Comparison of ENCODE assay signal across 9 cellular contexts in the genomic region with DNA sequence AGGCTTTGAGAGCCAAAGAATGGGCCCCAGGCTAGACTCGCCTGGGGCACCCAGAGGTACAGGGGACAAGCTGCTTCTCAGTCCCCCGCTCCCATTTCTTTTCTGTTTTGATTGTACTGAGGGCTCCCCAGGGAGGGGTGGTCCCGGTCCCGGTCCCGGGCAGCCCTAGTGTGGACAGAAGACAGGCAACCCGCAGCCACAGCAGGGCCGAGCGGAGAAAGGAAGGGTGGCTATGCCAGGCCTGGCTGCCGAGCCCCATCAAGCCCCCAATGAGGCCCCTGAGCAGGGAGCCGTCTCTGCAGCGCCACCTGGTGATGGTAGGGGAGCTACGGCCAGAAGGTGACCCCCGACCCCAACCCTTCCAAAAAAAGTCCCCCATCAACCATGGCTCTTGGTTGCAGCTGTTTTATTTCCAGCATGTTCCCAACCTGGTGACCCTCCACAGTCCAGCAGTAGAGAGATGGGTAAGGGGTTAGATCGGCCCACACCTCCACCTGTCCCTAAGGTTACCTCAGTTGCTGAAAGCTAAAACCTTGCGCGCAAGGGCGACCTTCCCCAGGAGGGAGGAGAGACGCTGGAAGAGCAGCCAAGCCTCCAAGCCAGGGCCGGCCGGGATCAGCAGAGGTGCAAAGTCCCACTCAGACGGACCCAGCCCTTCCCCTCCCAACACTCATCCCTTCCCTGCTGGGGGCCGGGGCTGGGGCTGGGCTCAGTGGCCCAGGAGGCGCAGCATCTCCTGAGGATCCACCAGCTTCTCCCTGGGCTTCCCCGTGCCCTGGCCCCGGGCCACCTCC. TPM values are rescaled to one million over a fixed set of nuclear protein-coding genes. Genes with fewer than 3 reads are reported as not detected.
DNase-seq lines count a peak whose midpoint lies in the region; ATAC-seq and TF ChIP-seq lines count a peak whose summit lies in the region.
"Had no signal": no experiment of that assay in that cellular context is flagged by ENCODE, and none has a peak within 500 bp of the region (broad histone marks: within the 10 kb centered on the region; RNA-seq: fewer than 3 reads in every experiment).

No MANE protein-coding gene starts in this region.

- H3K9ac ChIP-seq in OCI-LY1 (ENCODE audit: low read length): no peak overlapping the region
- H3K9ac ChIP-seq in parathyroid adenoma: no peak overlapping the region

- H3K27me3 Mint-ChIP-seq in activated T-helper 1 cell treated with anti-CD3 and anti-CD28 coated beads, Interleukin-12 subunit alpha, Interleukin-12 subunit beta, Interleukin-2, Interleukin-4 antibody, amounts not matched to agents 30 ng/mL and 10 ng/mL and 1 ng/mL, durations not matched to agents 14 hours and 24 hours and 36 hours (ENCODE audit: insufficient read depth): peaks cover 32% of the 10 kb centered on the region

- peaks cover 4% of the 10 kb centered on the region; the same call in 1 of the 2 replicates for H3K27me3 ChIP-seq in OCI-LY1 (ENCODE audit: insufficient read depth, low read length)
- peaks cover 8% of the 10 kb centered on the region for H3K27me3 ChIP-seq in parathyroid adenoma (ENCODE audit: control insufficient read depth, insufficient read depth, low read length)
- peaks cover 52% of the 10 kb centered on the region for H3K27me3 ChIP-seq in transverse colon

- no peak for ATAC-seq in HG02763 (IDR thresholded peaks at IDR 0.05; ENCODE audit: unreplicated experiment)

- no peak for TF ChIP-seq EP300 in transverse colon (IDR thresholded peaks at IDR 0.05; ENCODE audit: low read depth)

- no peaks in the 10 kb centered on the region for H3K9me3 ChIP-seq in OCI-LY1 (ENCODE audit: low read length)
- H3K9me3 ChIP-seq in parathyroid adenoma (ENCODE audit: control insufficient read depth, low read length): no peaks in the 10 kb centered on the region
- no peaks in the 10 kb centered on the region for H3K9me3 ChIP-seq in transverse colon

- H3K4me2 ChIP-seq in OCI-LY1 (ENCODE audit: low read length) (no peak overlapping the region), parathyroid adenoma (ENCODE audit: low read length) (peak overlapping the region; percentile 17)

- DNase-seq in activated T-helper 1 cell treated with anti-CD3 and anti-CD28 coated beads, Interleukin-12 subunit alpha, Interleukin-12 subunit beta, Interleukin-2, Interleukin-4 antibody, amounts not matched to agents 30 ng/mL and 10 ng/mL and 1 ng/mL, durations not matched to agents 14 hours and 24 hours and 36 hours (ENCODE audit: low spot score): peak; percentile 54
- DNase-seq in foreskin fibroblast: peak in 1 of 2 donors; percentile 76
- DNase-seq in transverse colon: peak; percentile 60

- no peak overlapping the region for H3K4me3 Mint-ChIP-seq in activated T-helper 1 cell treated with anti-CD3 and anti-CD28 coated beads, Interleukin-12 subunit alpha, Interleukin-12 subunit beta, Interleukin-2, Interleukin-4 antibody, amounts not matched to agents 30 ng/mL and 10 ng/mL and 1 ng/mL, durations not matched to agents 14 hours and 24 hours and 36 hours

- peaks cover 12% of the 10 kb centered on the region for H3K4me1 Mint-ChIP-seq in activated T-helper 1 cell treated with anti-CD3 and anti-CD28 coated beads, Interleukin-12 subunit alpha, Interleukin-12 subunit beta, Interleukin-2, Interleukin-4 antibody, amounts not matched to agents 30 ng/mL and 10 ng/mL and 1 ng/mL, durations not matched to agents 14 hours and 24 hours and 36 hours (ENCODE audit: low read depth)

- H3K4me3 ChIP-seq in OCI-LY1 (ENCODE audit: low read depth, low read length, poor library complexity, severe bottlenecking) (no peak overlapping the region), foreskin fibroblast (ENCODE audit: low read depth in 1 of 2, low read length in 2 of 2) (no peak overlapping the region), parathyroid adenoma (ENCODE audit: low read depth, low read length) (no peak overlapping the region), transverse colon (peak overlapping the region in 1 of 4 donors; percentile 21)
- H3K4me3 ChIP-seq: skin epidermis had no signal

- in situ Hi-C loops in transverse colon (cut with MboI; ENCODE audit: low pct_ligation_motif_present in 1 of 4, low pct_unique_long_range_greater_than_20kb in 1 of 4, low sequenced_read_pairs in 3 of 4): loop anchor here in 2 of 4 donors (10.0 to 25.0 kb wide), 2 partner anchors 68 to 125 kb away; a partner anchor contains a TSS

- H3K4me1 ChIP-seq in OCI-LY1 (ENCODE audit: insufficient read depth, low read length, severe bottlenecking) (peaks cover 7% of the 10 kb centered on the region), parathyroid adenoma (no peaks in the 10 kb centered on the region), transverse colon (peaks cover 13 to 30% (median 28%) of the 10 kb centered on the region in 4 donors)

- H2AFZ ChIP-seq in OCI-LY1 (ENCODE audit: low read length) (no peak overlapping the region), parathyroid adenoma (no peak overlapping the region)

- H3K79me2 ChIP-seq in OCI-LY1 (ENCODE audit: insufficient read depth, low read length) (no peaks in the 10 kb centered on the region), parathyroid adenoma (no peaks in the 10 kb centered on the region)

- no peaks in the 10 kb centered on the region for H3K9me2 ChIP-seq in OCI-LY1 (ENCODE audit: low read depth, low read length)

- no peaks in the 10 kb centered on the region for H4K20me1 ChIP-seq in OCI-LY1 (ENCODE audit: insufficient read depth, low read length)

- TF ChIP-seq CTCF in 22Rv1 (IDR thresholded peaks at IDR 0.05): peak; percentile 82
- peak; percentile 84 for TF ChIP-seq CTCF in GM12874 (IDR thresholded peaks at IDR 0.05; ENCODE audit: insufficient read depth, low read depth, low read length)
- TF ChIP-seq CTCF in OCI-LY1 (IDR thresholded peaks at IDR 0.05; ENCODE audit: low read length): peak; percentile 75
- peak; percentile 71 for TF ChIP-seq CTCF in foreskin fibroblast (IDR thresholded peaks at IDR 0.05; ENCODE audit: low read depth, low read length)
- peak; percentile 56 for TF ChIP-seq CTCF in parathyroid adenoma (IDR thresholded peaks at IDR 0.05)
- TF ChIP-seq CTCF in transverse colon (IDR thresholded peaks at IDR 0.05): peak; percentile 43 to 64 (median 54)

- no peak overlapping the region for H3K27ac Mint-ChIP-seq in activated T-helper 1 cell treated with anti-CD3 and anti-CD28 coated beads, Interleukin-12 subunit alpha, Interleukin-12 subunit beta, Interleukin-2, Interleukin-4 antibody, amounts not matched to agents 30 ng/mL and 10 ng/mL and 1 ng/mL, durations not matched to agents 14 hours and 24 hours and 36 hours

- 38% methylated on average over 17 of the region's 25 CpGs; no CpG with 5 or more reads in 1 of the 2 donors for WGBS in transverse colon (ENCODE audit: low coverage in 1 of 2), 2 donors

- H3K36me3 Mint-ChIP-seq in activated T-helper 1 cell treated with anti-CD3 and anti-CD28 coated beads, Interleukin-12 subunit alpha, Interleukin-12 subunit beta, Interleukin-2, Interleukin-4 antibody, amounts not matched to agents 30 ng/mL and 10 ng/mL and 1 ng/mL, durations not matched to agents 14 hours and 24 hours and 36 hours (ENCODE audit: low read depth): peaks cover 10% of the 10 kb centered on the region

- no peaks in the 10 kb centered on the region for H3K36me3 ChIP-seq in OCI-LY1 (ENCODE audit: insufficient read depth, low read length)
- no peaks in the 10 kb centered on the region for H3K36me3 ChIP-seq in parathyroid adenoma (ENCODE audit: control insufficient read depth, insufficient read depth, low read length)
- H3K36me3 ChIP-seq in transverse colon: no peaks in the 10 kb centered on the region

- intact Hi-C loops in activated T-helper 1 cell treated with anti-CD3 and anti-CD28 coated beads, Interleukin-12 subunit alpha, Interleukin-12 subunit beta, Interleukin-2, Interleukin-4 antibody, amounts not matched to agents 30 ng/mL and 10 ng/mL and 1 ng/mL, durations not matched to agents 14 hours and 24 hours and 36 hours (cut with micrococcal nuclease): loop anchor here (1.0 kb wide), 1 partner anchor 118 kb away; no protein-coding TSS in a partner anchor
- intact Hi-C loops in transverse colon (cut with DNase I; ENCODE audit: low total_unique reads): loop anchor here (2.0 kb wide), 1 partner anchor 72 kb away; no protein-coding TSS in a partner anchor

- TF ChIP-seq POLR2A in transverse colon (IDR thresholded peaks at IDR 0.05): no peak

- H3K27ac ChIP-seq in 22Rv1 (no peak overlapping the region), OCI-LY1 (ENCODE audit: low read depth, low read length, poor library complexity, severe bottlenecking) (no peak overlapping the region), parathyroid adenoma (no peak overlapping the region), transverse colon (no peak overlapping the region)
- H3K27ac ChIP-seq: skin epidermis had no signal

- H3F3A ChIP-seq in OCI-LY1 (ENCODE audit: insufficient read depth, low read length): no peaks in the 10 kb centered on the region

- H3K9me3 Mint-ChIP-seq in activated T-helper 1 cell treated with anti-CD3 and anti-CD28 coated beads, Interleukin-12 subunit alpha, Interleukin-12 subunit beta, Interleukin-2, Interleukin-4 antibody, amounts not matched to agents 30 ng/mL and 10 ng/mL and 1 ng/mL, durations not matched to agents 14 hours and 24 hours and 36 hours: no peaks in the 10 kb centered on the region

RNA-seq across cellular contexts. Expression of a gene that starts 2.6 kb away (rescaled TPM):
- 0.02 and 0.34 TPM in 2 replicates for total RNA-seq in activated T-helper 1 cell treated with anti-CD3 and anti-CD28 coated beads, Interleukin-12 subunit alpha, Interleukin-12 subunit beta, Interleukin-2, Interleukin-4 antibody, amounts not matched to agents 30 ng/mL and 10 ng/mL and 1 ng/mL, durations not matched to agents 14 hours and 24 hours and 36 hours
- under 1 TPM in 2 of 4 donors, not detected in 2; 0.27 to 0.40 TPM for total RNA-seq in transverse colon

RNA-seq across cellular contexts. Expression of a gene that starts 10.5 kb away (rescaled TPM):
- 20.1 and 21.5 TPM in 2 replicates for total RNA-seq in activated T-helper 1 cell treated with anti-CD3 and anti-CD28 coated beads, Interleukin-12 subunit alpha, Interleukin-12 subunit beta, Interleukin-2, Interleukin-4 antibody, amounts not matched to agents 30 ng/mL and 10 ng/mL and 1 ng/mL, durations not matched to agents 14 hours and 24 hours and 36 hours
- total RNA-seq in transverse colon: 10 to 100 TPM in 2 of 4 donors, 1 to 10 TPM in 2; 5.8 to 16.2 (median 10.4) TPM

RNA-seq across cellular contexts. Expression of a gene that starts 31.1 kb away (rescaled TPM):
- not detected in 2 replicates for total RNA-seq in activated T-helper 1 cell treated with anti-CD3 and anti-CD28 coated beads, Interleukin-12 subunit alpha, Interleukin-12 subunit beta, Interleukin-2, Interleukin-4 antibody, amounts not matched to agents 30 ng/mL and 10 ng/mL and 1 ng/mL, durations not matched to agents 14 hours and 24 hours and 36 hours
- 10 to 100 TPM in 1 of 4 donors, 1 to 10 TPM in 1, under 1 TPM in 1, not detected in 1; 0.64 to 25.8 (median 3.7) TPM for total RNA-seq in transverse colon
